Comparison of ENCODE assay signal across 19 cellular contexts in the genomic region with DNA sequence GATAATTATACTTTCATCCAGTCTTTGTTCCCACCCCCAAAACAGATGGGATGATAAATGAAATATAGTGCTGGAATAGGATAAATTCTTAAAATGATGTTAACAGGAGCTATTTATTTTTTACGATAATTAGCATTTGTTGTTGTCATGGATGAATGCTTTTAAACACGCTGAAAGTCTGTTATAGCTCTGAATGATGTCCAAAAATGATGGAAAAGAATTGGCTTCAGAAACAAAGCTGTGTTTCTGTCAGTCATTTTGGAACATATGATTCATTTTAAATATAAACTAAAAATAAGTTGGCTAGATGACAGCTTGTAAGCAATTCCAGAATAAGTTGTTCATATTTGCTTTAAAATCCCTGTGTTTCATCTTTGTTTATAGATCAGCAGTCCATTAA.
"Had no signal": no experiment of that assay in that cellular context is flagged by ENCODE, and none has a peak within 500 bp of the region (broad histone marks: within the 10 kb centered on the region; RNA-seq: fewer than 3 reads in every experiment).

No MANE protein-coding gene starts in this region.

- DNase-seq: IMR-90, Karpas-422, KG1, MG63, NCI-H1092, NCI-H1417, NCI-H1436 treated with DMSO at 0.1 percent for 48 hours, NCI-H187, NCI-H2029, NCI-H2081 treated with DMSO at 0.1 percent for 48 hours, NCI-H2171, NCI-H510A treated with DMSO at 0.1 percent for 48 hours, NCI-H526 treated with DMSO at 0.1 percent for 48 hours, NCI-H774, Right ventricle myocardium superior, RPMI8226, SIG-M5 had no signal

- H3K27ac ChIP-seq: SJSA1, SK-N-MC had no signal

- H3K4me1 ChIP-seq: SJSA1 had no signal

- H3K4me3 ChIP-seq: MG63, SJSA1, SK-N-MC had no signal

- H3K9me3 ChIP-seq: MG63, SJSA1 had no signal

- H3K27me3 ChIP-seq: MG63, SJSA1 had no signal

- H3K36me3 ChIP-seq: MG63, SJSA1 had no signal
